In the genomic region with DNA sequence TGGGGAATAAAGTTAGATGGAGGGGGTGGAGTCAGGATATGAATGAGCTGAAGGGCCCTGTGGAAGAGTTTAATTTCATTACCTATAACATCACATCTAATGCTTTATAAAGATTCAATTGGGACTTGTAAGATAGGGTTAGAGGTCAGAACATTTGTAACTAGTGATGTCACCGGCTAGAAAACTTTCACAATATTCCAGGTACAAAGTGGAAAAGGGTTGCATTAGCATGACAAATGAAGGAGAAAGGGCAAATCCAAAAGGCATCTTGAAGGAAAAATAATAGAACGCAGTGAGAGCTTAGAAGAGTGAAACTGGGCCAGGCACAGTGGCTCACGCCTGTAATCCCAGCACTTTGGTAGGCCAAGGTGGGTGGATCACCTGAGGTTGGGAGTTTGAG, we compare ENCODE assay signal across 18 cellular contexts.
"Had no signal": no experiment of that assay in that cellular context is flagged by ENCODE, and none has a peak within 500 bp of the region (broad histone marks: within the 10 kb centered on the region; RNA-seq: fewer than 3 reads in every experiment).

No MANE protein-coding gene starts in this region.

- DNase-seq: activated CD4-positive, alpha-beta T cell treated with anti-CD3 and anti-CD28 coated beads, Interleukin-2, amount 50 U/mL, for 1 hour; activated CD8-positive, alpha-beta memory T cell treated with anti-CD3 and anti-CD28 coated beads, Interleukin-2, amount 50 U/mL, for 4 hours; activated effector memory CD4-positive, alpha-beta T cell treated with anti-CD3 and anti-CD28 coated beads, Interleukin-2, amount 50 U/mL, for 16 hours; activated T-cell treated with anti-CD3 and anti-CD28 coated beads, Interleukin-2, amount 50 U/mL, for 48 hours; effector memory CD4-positive, alpha-beta T cell; foreskin keratinocyte; hypothalamus; islet precursor cell; left colon; mammary epithelial cell; occipital lobe; stimulated activated CD4-positive, alpha-beta T cell treated with anti-CD3 and anti-CD28 coated beads, Interleukin-4, amount 100 ng/mL, for 1 hour; stomach had no signal

- H3K4me3 ChIP-seq: right atrium auricular region, skin epidermis, stomach, thoracic aorta had no signal

- H3K4me3 Mint-ChIP-seq: activated naive CD4-positive, alpha-beta T cell treated with anti-CD3 and anti-CD28 coated beads, Interleukin-2, amount 50 U/mL, for 24 hours had no signal

- H3K27ac Mint-ChIP-seq: activated naive CD4-positive, alpha-beta T cell treated with anti-CD3 and anti-CD28 coated beads, Interleukin-2, amount 50 U/mL, for 24 hours had no signal

- H3K36me3 ChIP-seq: right atrium auricular region, thoracic aorta had no signal

- H3K27me3 Mint-ChIP-seq: activated naive CD4-positive, alpha-beta T cell treated with anti-CD3 and anti-CD28 coated beads, Interleukin-2, amount 50 U/mL, for 24 hours had no signal

- H3K27me3 ChIP-seq: foreskin keratinocyte, right atrium auricular region, stomach had no signal

- ATAC-seq: foreskin keratinocyte, left colon had no signal

- H3K27ac ChIP-seq: epithelial cell of prostate, foreskin keratinocyte, right atrium auricular region, stomach, thoracic aorta had no signal

- H3K9me3 Mint-ChIP-seq: activated naive CD4-positive, alpha-beta T cell treated with anti-CD3 and anti-CD28 coated beads, Interleukin-2, amount 50 U/mL, for 24 hours had no signal

- H3K9me3 ChIP-seq: right atrium auricular region, stomach, thoracic aorta had no signal
